In the genomic region with DNA sequence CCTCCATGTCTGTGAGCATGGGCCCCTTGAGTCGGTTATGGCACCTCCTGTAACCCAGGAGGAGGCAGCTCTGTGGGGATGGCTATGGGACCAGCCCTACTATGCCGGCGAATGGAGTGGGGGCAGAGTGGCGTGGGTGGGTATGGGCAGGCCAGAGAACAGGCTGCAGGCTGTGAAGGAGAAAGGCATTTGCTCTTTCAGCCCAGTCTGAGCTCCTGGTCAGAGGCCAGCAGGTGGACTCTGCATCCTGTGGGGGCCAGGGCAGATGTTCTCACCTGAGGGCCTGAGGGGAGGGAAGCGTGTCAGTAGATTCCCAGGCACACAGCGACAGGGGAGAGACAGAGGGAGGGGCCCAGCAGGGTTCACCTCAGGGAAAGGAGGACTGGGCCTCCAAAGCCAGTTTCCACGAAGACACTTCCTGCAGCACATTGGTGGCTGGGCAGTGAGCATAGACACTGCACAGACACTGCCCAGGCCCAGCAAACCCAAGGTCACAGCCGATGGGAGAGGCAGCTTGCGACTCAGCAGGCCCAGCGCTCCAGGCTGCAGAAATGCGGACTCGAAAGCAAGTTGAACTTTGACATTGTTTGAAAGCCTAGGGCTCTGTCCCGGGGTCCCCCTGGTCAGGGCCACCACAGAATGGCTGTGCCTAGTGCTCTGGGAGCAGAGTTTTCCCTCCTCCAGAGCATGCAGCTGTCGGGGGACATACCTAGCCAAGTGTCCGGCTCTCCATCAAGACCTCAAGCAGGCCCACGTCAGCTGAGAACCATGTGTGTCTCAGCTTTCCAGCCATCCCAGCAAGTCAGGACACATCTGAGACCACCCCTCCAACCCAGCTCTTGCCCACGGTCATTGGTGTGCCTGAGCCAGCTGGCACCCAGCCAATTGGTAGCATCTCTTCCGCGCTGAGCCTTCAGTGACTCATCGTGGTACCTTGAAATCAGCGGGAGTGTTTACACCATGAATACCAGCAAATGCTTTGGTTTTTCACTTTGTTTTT, we compare ENCODE assay signal across 10 cellular contexts. TPM values are rescaled to one million over a fixed set of nuclear protein-coding genes. Genes with fewer than 3 reads are reported as not detected.
DNase-seq lines count a peak whose midpoint lies in the region; ATAC-seq and TF ChIP-seq lines count a peak whose summit lies in the region.
"Had no signal": no experiment of that assay in that cellular context is flagged by ENCODE, and none has a peak within 500 bp of the region (broad histone marks: within the 10 kb centered on the region; RNA-seq: fewer than 3 reads in every experiment).

No MANE protein-coding gene starts in this region.

- no peaks in the 10 kb centered on the region for H3K27me3 Mint-ChIP-seq in neural crest cell (ENCODE audit: low read depth)
- H3K27me3 Mint-ChIP-seq in activated CD4-positive, alpha-beta T cell treated with anti-CD3 and anti-CD28 coated beads, Interleukin-2, amount 10 ng/mL, durations not matched to agents 24 days and 14 days, result peaks cover 19% of the 10 kb centered on the region

- TF ChIP-seq CTCF in brain microvascular endothelial cell (IDR thresholded peaks at IDR 0.05; ENCODE audit: low read depth, low read length, missing control alignments) (no peak), neural crest cell (conservative IDR thresholded peaks at IDR 0.05) (no peak), WERI-Rb-1 (IDR thresholded peaks at IDR 0.05; ENCODE audit: low read depth, low read length) (no peak)

- no peaks in the 10 kb centered on the region for H3K9me3 Mint-ChIP-seq in neural crest cell
- H3K9me3 Mint-ChIP-seq in activated CD4-positive, alpha-beta T cell treated with anti-CD3 and anti-CD28 coated beads, Interleukin-2, amount 10 ng/mL, durations not matched to agents 24 days and 14 days, result no peaks in the 10 kb centered on the region

- DNase-seq in ELR (ENCODE audit: low read depth) (peak; percentile 85), NCI-H1694 (lab: John Stamatoyannopoulos, UW) (peak; percentile 10), brain microvascular endothelial cell (peak; percentile 53), neural crest cell (ENCODE audit: low read depth, low spot score) (no peak), WERI-Rb-1 (no peak), NCI-H1092 (lab: John Stamatoyannopoulos, UW) (no peak)
- no peak for DNase-seq in activated CD4-positive, alpha-beta T cell treated with anti-CD3 and anti-CD28 coated beads, Interleukin-2, amount 10 ng/mL, durations not matched to agents 24 days and 14 days
- DNase-seq: NCI-H526 treated with DMSO at 0.1 percent for 48 hours had no signal

- H3K4me3 Mint-ChIP-seq in neural crest cell, result no peak overlapping the region
- H3K4me3 Mint-ChIP-seq in activated CD4-positive, alpha-beta T cell treated with anti-CD3 and anti-CD28 coated beads, Interleukin-2, amount 10 ng/mL, durations not matched to agents 24 days and 14 days, result no peak overlapping the region

- H3K36me3 Mint-ChIP-seq in neural crest cell (ENCODE audit: low read depth), result no peaks in the 10 kb centered on the region
- H3K36me3 Mint-ChIP-seq in activated CD4-positive, alpha-beta T cell treated with anti-CD3 and anti-CD28 coated beads, Interleukin-2, amount 10 ng/mL, durations not matched to agents 24 days and 14 days (ENCODE audit: low read depth), result no peaks in the 10 kb centered on the region

- peak overlapping the region; percentile 40 for H3K27ac Mint-ChIP-seq in neural crest cell (ENCODE audit: unreplicated experiment)
- H3K27ac Mint-ChIP-seq in activated CD4-positive, alpha-beta T cell treated with anti-CD3 and anti-CD28 coated beads, Interleukin-2, amount 10 ng/mL, durations not matched to agents 24 days and 14 days, result no peak overlapping the region

- H3K27ac ChIP-seq in brain microvascular endothelial cell (no peak overlapping the region), WERI-Rb-1 (no peak overlapping the region)

- ATAC-seq in GM19351 (IDR thresholded peaks at IDR 0.05; ENCODE audit: unreplicated experiment), result no peak
- ATAC-seq: GM12878 had no signal

- peaks cover 38% of the 10 kb centered on the region for H3K4me1 Mint-ChIP-seq in neural crest cell
- no peaks in the 10 kb centered on the region for H3K4me1 Mint-ChIP-seq in activated CD4-positive, alpha-beta T cell treated with anti-CD3 and anti-CD28 coated beads, Interleukin-2, amount 10 ng/mL, durations not matched to agents 24 days and 14 days

- no peaks in the 10 kb centered on the region for H3K9me3 ChIP-seq in WERI-Rb-1 (ENCODE audit: severe bottlenecking)

- H3K27me3 ChIP-seq in brain microvascular endothelial cell (replicated peaks), result no peaks in the 10 kb centered on the region
- no peaks in the 10 kb centered on the region for H3K27me3 ChIP-seq in WERI-Rb-1 (ENCODE audit: insufficient read depth, low read depth, severe bottlenecking)

- H3K36me3 ChIP-seq in brain microvascular endothelial cell (replicated peaks), result no peaks in the 10 kb centered on the region
- H3K36me3 ChIP-seq in WERI-Rb-1, result no peaks in the 10 kb centered on the region

- intact Hi-C loops in activated CD4-positive, alpha-beta T cell treated with anti-CD3 and anti-CD28 coated beads, Interleukin-2, amount 10 ng/mL, durations not matched to agents 24 days and 14 days (cut with micrococcal nuclease), result no loop called here

- H3K4me3 ChIP-seq in brain microvascular endothelial cell (ENCODE audit: low read depth, low read length) (no peak overlapping the region), WERI-Rb-1 (ENCODE audit: low read depth, low read length) (no peak overlapping the region)
- H3K4me3 ChIP-seq: GM12878 had no signal

- in situ Hi-C loops in brain microvascular endothelial cell (cut with HindIII; ENCODE audit: low pct_ligation_motif_present, low sequenced_read_pairs), result no loop called here

RNA-seq across cellular contexts. Expression of gene TGOLN2, which starts 53.8 kb away (rescaled TPM):
- 52.6 and 54.8 TPM in 2 replicates for total RNA-seq in neural crest cell
- 89.6 and 94.1 TPM in 2 replicates for total RNA-seq in activated CD4-positive, alpha-beta T cell treated with anti-CD3 and anti-CD28 coated beads, Interleukin-2, amount 10 ng/mL, durations not matched to agents 24 days and 14 days

Comparison
In these comparisons a context has a peak if more than half of its experiments do, and no peak if none do; other contexts are left out.
1. DNase-seq: peak in ELR (single experiment), NCI-H1694 (single experiment) and brain microvascular endothelial cell (single experiment); none in neural crest cell (single experiment), WERI-Rb-1 (single experiment), activated CD4-positive, alpha-beta T cell treated with anti-CD3 and anti-CD28 coated beads, Interleukin-2, amount 10 ng/mL, durations not matched to agents 24 days and 14 days (single experiment) and NCI-H1092 (single experiment).